Comparison of ENCODE assay signal across 20 cellular contexts in genomic region chr3:15614958-15615357, GRCh38. TPM values are rescaled to one million over a fixed set of nuclear protein-coding genes. Genes with fewer than 3 reads are reported as not detected.
DNase-seq lines count a peak whose midpoint lies in the region; ATAC-seq, FAIRE-seq and TF ChIP-seq lines count a peak whose summit lies in the region.
"Had no signal": no experiment of that assay in that cellular context is flagged by ENCODE, and none has a peak within 500 bp of the region (broad histone marks: within the 10 kb centered on the region; RNA-seq: fewer than 3 reads in every experiment).

No MANE protein-coding gene starts in this region.

- H3K4me3 Mint-ChIP-seq in astrocyte (ENCODE audit: unreplicated experiment): no peak overlapping the region
- no peak overlapping the region for H3K4me3 Mint-ChIP-seq in activated CD4-positive, alpha-beta memory T cell treated with anti-CD3 and anti-CD28 coated beads for 36 hours
- H3K4me3 Mint-ChIP-seq: CD4-positive, alpha-beta memory T cell; HFFc6 had no signal

- no peaks in the 10 kb centered on the region for H4K20me1 ChIP-seq in astrocyte (ENCODE audit: insufficient read depth, low read length)
- H4K20me1 ChIP-seq: BLaER1 treated with 17β-estradiol and CSF1 and Interleukin-3, amounts not matched to agents 10 nM and 100 nM had no signal

- CTCF ChIA-PET in activated CD4-positive, alpha-beta memory T cell treated with anti-CD3 and anti-CD28 coated beads for 36 hours (lab: Charles Lee): interaction anchor here (0.5 kb wide), 1 partner anchor 12 kb away, joined by 3 read pairs; no protein-coding TSS in a partner anchor

- no peaks in the 10 kb centered on the region for H3K36me3 ChIP-seq in astrocyte (ENCODE audit: insufficient read depth, low read length)
- H3K36me3 ChIP-seq in parathyroid adenoma (ENCODE audit: control insufficient read depth, insufficient read depth, low read length): no peaks in the 10 kb centered on the region
- H3K36me3 ChIP-seq: BE2C, HAP-1 had no signal

- DNase-seq in astrocyte (ENCODE audit: low read depth): no peak
- no peak for DNase-seq in activated CD4-positive, alpha-beta memory T cell treated with anti-CD3 and anti-CD28 coated beads for 36 hours
- no peak for DNase-seq in stimulated activated CD4-positive, alpha-beta T cell treated with anti-CD3 and anti-CD28 coated beads, Interleukin-4, amount 100 ng/mL, for 24 hours
- DNase-seq: ACHN; AML-193; BE2C; Calu3; CD4-positive, alpha-beta memory T cell; COR-L47; DMS53; DMS79 treated with DMSO at 0.1 percent for 48 hours; GF-D8; GOT3; HFFc6 had no signal

- TF ChIP-seq CTCF in C4-2B (conservative IDR thresholded peaks at IDR 0.05) (no peak), astrocyte (IDR thresholded peaks at IDR 0.05; ENCODE audit: insufficient read depth, low read depth, low read length) (no peak), parathyroid adenoma (IDR thresholded peaks at IDR 0.05) (no peak)

- no peak overlapping the region for H2AFZ ChIP-seq in astrocyte (ENCODE audit: low read depth, low read length)
- peak overlapping the region; percentile 2 for H2AFZ ChIP-seq in parathyroid adenoma

- H3K79me2 ChIP-seq in astrocyte (ENCODE audit: insufficient read depth, low read length): no peaks in the 10 kb centered on the region
- peaks cover 5% of the 10 kb centered on the region for H3K79me2 ChIP-seq in parathyroid adenoma

- H3K36me3 Mint-ChIP-seq in astrocyte (ENCODE audit: low read depth, unreplicated experiment): no peaks in the 10 kb centered on the region
- H3K36me3 Mint-ChIP-seq in activated CD4-positive, alpha-beta memory T cell treated with anti-CD3 and anti-CD28 coated beads for 36 hours: peaks cover 11% of the 10 kb centered on the region

- no peak overlapping the region for H3K9ac ChIP-seq in astrocyte (ENCODE audit: low read length)
- no peak overlapping the region for H3K9ac ChIP-seq in parathyroid adenoma
- H3K9ac ChIP-seq: BLaER1 treated with 17β-estradiol and CSF1 and Interleukin-3, amounts not matched to agents 10 nM and 100 nM had no signal

- no peaks in the 10 kb centered on the region for H3K4me1 Mint-ChIP-seq in astrocyte (ENCODE audit: low read depth, unreplicated experiment)
- H3K4me1 Mint-ChIP-seq in activated CD4-positive, alpha-beta memory T cell treated with anti-CD3 and anti-CD28 coated beads for 36 hours (ENCODE audit: low read depth): peaks cover 4% of the 10 kb centered on the region

- H3K27ac Mint-ChIP-seq in astrocyte (ENCODE audit: unreplicated experiment): no peak overlapping the region
- H3K27ac Mint-ChIP-seq in activated CD4-positive, alpha-beta memory T cell treated with anti-CD3 and anti-CD28 coated beads for 36 hours: no peak overlapping the region

- intact Hi-C loops in activated CD4-positive, alpha-beta memory T cell treated with anti-CD3 and anti-CD28 coated beads for 36 hours (cut with micrococcal nuclease): no loop called here

- FAIRE-seq in astrocyte (lab: Jason Lieb, UNC): peak; percentile 5
- FAIRE-seq: GM18507 had no signal

- no peaks in the 10 kb centered on the region for H3K4me1 ChIP-seq in astrocyte (ENCODE audit: insufficient read depth, low read length)
- peaks cover 37% of the 10 kb centered on the region for H3K4me1 ChIP-seq in parathyroid adenoma
- H3K4me1 ChIP-seq: BE2C had no signal

- POLR2A ChIA-PET in activated CD4-positive, alpha-beta memory T cell treated with anti-CD3 and anti-CD28 coated beads for 36 hours (lab: Charles Lee): no interaction called here

- no peaks in the 10 kb centered on the region for H3K27me3 ChIP-seq in astrocyte (ENCODE audit: insufficient read depth, low read length)
- H3K27me3 ChIP-seq in parathyroid adenoma (ENCODE audit: control insufficient read depth, insufficient read depth, low read length): no peaks in the 10 kb centered on the region
- H3K27me3 ChIP-seq: BE2C; BLaER1 treated with 17β-estradiol and CSF1 and Interleukin-3, amounts not matched to agents 10 nM and 100 nM had no signal

- H3K27ac ChIP-seq in C4-2B: peak overlapping the region; percentile 71
- no peak overlapping the region for H3K27ac ChIP-seq in astrocyte (ENCODE audit: low read depth, low read length)
- H3K27ac ChIP-seq in parathyroid adenoma: no peak overlapping the region
- H3K27ac ChIP-seq: BLaER1 treated with 17β-estradiol and CSF1 and Interleukin-3, amounts not matched to agents 10 nM and 100 nM had no signal

- peaks cover 12% of the 10 kb centered on the region for H3K9me3 Mint-ChIP-seq in astrocyte (ENCODE audit: unreplicated experiment)
- peaks cover 12% of the 10 kb centered on the region for H3K9me3 Mint-ChIP-seq in activated CD4-positive, alpha-beta memory T cell treated with anti-CD3 and anti-CD28 coated beads for 36 hours

- H3K4me2 ChIP-seq in astrocyte (ENCODE audit: low read length) (no peak overlapping the region), parathyroid adenoma (ENCODE audit: low read length) (no peak overlapping the region)
- H3K4me2 ChIP-seq: BLaER1 treated with 17β-estradiol and CSF1 and Interleukin-3, amounts not matched to agents 10 nM and 100 nM had no signal

- H3K9me3 ChIP-seq in astrocyte (ENCODE audit: insufficient read depth, low read depth, low read length): no peaks in the 10 kb centered on the region
- H3K9me3 ChIP-seq in parathyroid adenoma (ENCODE audit: control insufficient read depth, low read length): no peaks in the 10 kb centered on the region
- H3K9me3 ChIP-seq: BE2C, HAP-1 had no signal

- H3K27me3 Mint-ChIP-seq in astrocyte (ENCODE audit: low read depth, unreplicated experiment): no peaks in the 10 kb centered on the region
- H3K27me3 Mint-ChIP-seq in activated CD4-positive, alpha-beta memory T cell treated with anti-CD3 and anti-CD28 coated beads for 36 hours: no peaks in the 10 kb centered on the region
- H3K27me3 Mint-ChIP-seq: CD4-positive, alpha-beta memory T cell had no signal

- ATAC-seq in HG03095 (IDR thresholded peaks at IDR 0.05; ENCODE audit: unreplicated experiment): no peak

- H3K4me3 ChIP-seq in astrocyte (ENCODE audit: insufficient read depth, low read depth, low read length) (no peak overlapping the region), parathyroid adenoma (ENCODE audit: low read depth, low read length) (no peak overlapping the region)
- H3K4me3 ChIP-seq: BLaER1 treated with 17β-estradiol and CSF1 and Interleukin-3, amounts not matched to agents 10 nM and 100 nM; HAP-1 had no signal

RNA-seq across cellular contexts. Expression of gene BTD, which starts 13.4 kb away (rescaled TPM):
- 16.2 and 19.0 TPM in 2 replicates for total RNA-seq in astrocyte
- total RNA-seq in activated CD4-positive, alpha-beta memory T cell treated with anti-CD3 and anti-CD28 coated beads for 36 hours: 1 to 10 TPM; 8.6 to 8.7 TPM

RNA-seq across cellular contexts. Expression of gene HACL1, which starts 13.6 kb away (rescaled TPM):
- total RNA-seq in astrocyte: 17.3 and 17.8 TPM in 2 replicates
- 10 to 100 TPM; 29.9 to 30.0 TPM for total RNA-seq in activated CD4-positive, alpha-beta memory T cell treated with anti-CD3 and anti-CD28 coated beads for 36 hours
